ENCODE assay signal across 8 cellular contexts in the genomic region with DNA sequence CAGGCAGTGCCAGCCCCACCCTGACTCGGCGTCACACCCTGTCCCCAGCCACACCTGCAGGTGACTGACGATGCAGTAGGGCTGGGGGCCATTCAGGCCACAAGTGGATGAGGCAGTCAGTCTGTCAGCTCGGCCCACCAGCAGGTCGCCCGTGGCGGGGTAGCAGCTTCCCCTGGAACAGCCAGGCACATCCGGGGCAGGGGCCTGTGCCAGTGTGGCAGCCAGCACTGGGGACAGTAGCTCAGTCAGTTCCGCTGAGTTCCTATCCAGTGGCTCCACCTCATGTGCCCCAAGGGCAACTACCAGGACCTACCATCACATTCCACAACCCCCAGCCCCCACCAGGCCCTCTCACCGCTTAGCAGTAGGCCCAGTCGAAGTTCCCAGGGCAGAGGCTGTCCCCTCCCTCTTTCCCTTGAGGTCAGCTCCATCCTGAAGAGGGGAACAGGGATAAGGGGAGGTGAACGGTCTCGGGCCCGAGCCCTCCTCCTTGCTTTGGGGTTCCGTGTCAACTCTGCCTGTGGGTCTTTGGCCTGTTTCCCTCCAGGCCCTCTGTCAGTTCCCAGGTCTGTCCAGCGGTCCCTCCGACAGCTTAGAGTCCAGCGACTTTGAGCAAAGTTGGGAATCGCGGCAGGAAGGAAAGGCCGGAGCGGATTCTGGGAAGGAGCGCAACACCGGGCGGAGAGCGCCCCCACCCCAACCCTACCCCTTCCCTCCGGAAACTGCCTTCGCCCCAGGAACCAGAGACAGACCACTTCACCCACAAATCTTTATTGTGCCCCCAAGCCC. TPM values are rescaled to one million over a fixed set of nuclear protein-coding genes. Genes with fewer than 3 reads are reported as not detected.
DNase-seq lines count a peak whose midpoint lies in the region; ATAC-seq and TF ChIP-seq lines count a peak whose summit lies in the region.

A gene (minus strand): TSS at position 614 of the 789 bp plus-strand sequence. CDS start 183 bp downstream, at position 431.

- POLR2A ChIA-PET in RWPE1 (lab: Yijun Ruan, JAX; ENCODE audit: low non-redundant PET) = no interaction called here

- H3K9me3 Mint-ChIP-seq in T-helper 2 cell treated with Interferon-gamma antibody and Interleukin-4, amounts not matched to agents 5 μg/mL and 100 μg/mL, for 36 hours = no peaks in the 10 kb centered on the region

- no peak for TF ChIP-seq CTCF in RWPE1 (conservative IDR thresholded peaks at IDR 0.05; ENCODE audit: low read depth)

- H3K36me3 ChIP-seq in H7 (replicated peaks; ENCODE audit: control insufficient read depth, insufficient read depth, low read length) (no peaks in the 10 kb centered on the region; the same call in 1 of the 2 replicates), Karpas-422 (ENCODE audit: insufficient read depth, low read length) (no peaks in the 10 kb centered on the region)

- no peak for ATAC-seq in GM19351 (IDR thresholded peaks at IDR 0.05; ENCODE audit: unreplicated experiment)

- CTCF ChIA-PET in RWPE1 (lab: Yijun Ruan, JAX) = interaction anchor here (0.7 kb wide), 1 partner anchor 834 kb away, joined by 4 read pairs; no protein-coding TSS in a partner anchor

- H3K27me3 ChIP-seq in H7 (ENCODE audit: control insufficient read depth, insufficient read depth, low read length) (no peaks in the 10 kb centered on the region), Karpas-422 (ENCODE audit: low read length) (no peaks in the 10 kb centered on the region)

- no peaks in the 10 kb centered on the region for H3K4me1 ChIP-seq in Karpas-422 (ENCODE audit: low read length)

- H3K36me3 Mint-ChIP-seq in T-helper 2 cell treated with Interferon-gamma antibody and Interleukin-4, amounts not matched to agents 5 μg/mL and 100 μg/mL, for 36 hours (ENCODE audit: low read depth) = no peaks in the 10 kb centered on the region

- peaks cover 5% of the 10 kb centered on the region for H3K27me3 Mint-ChIP-seq in T-helper 2 cell treated with Interferon-gamma antibody and Interleukin-4, amounts not matched to agents 5 μg/mL and 100 μg/mL, for 36 hours (ENCODE audit: low read depth)

- H3K4me3 ChIP-seq in H7 (ENCODE audit: insufficient read depth, low read depth, low read length) = peak within 1 kb of the TSS; percentile 71
- no peak within 1 kb of the TSS for H3K4me3 ChIP-seq in Karpas-422 (ENCODE audit: low read length)

- H3K79me2 ChIP-seq in Karpas-422 (ENCODE audit: low read length) = no peaks in the 10 kb centered on the region

- no peak within 1 kb of the TSS for H3K9ac ChIP-seq in Karpas-422 (ENCODE audit: low read length)

- H3K4me2 ChIP-seq in Karpas-422 (ENCODE audit: low read depth, low read length, poor library complexity, severe bottlenecking) = no peak within 1 kb of the TSS

- no peak within 1 kb of the TSS for H3K27ac Mint-ChIP-seq in T-helper 2 cell treated with Interferon-gamma antibody and Interleukin-4, amounts not matched to agents 5 μg/mL and 100 μg/mL, for 36 hours

- H3K9me3 ChIP-seq in Karpas-422 (ENCODE audit: low read length) = no peaks in the 10 kb centered on the region

- DNase-seq in H7 (peak; percentile 94), RWPE1 (ENCODE audit: low spot score) (no peak), epidermal melanocyte (ENCODE audit: insufficient read length, low spot score) (peak; percentile 84), lung microvascular endothelial cell (ENCODE audit: low read depth in 2 of 2) (peak; percentile 84 to 90), Karpas-422 (no peak)
- DNase-seq in T-helper 2 cell treated with Interferon-gamma antibody and Interleukin-4, amounts not matched to agents 5 μg/mL and 100 μg/mL, for 36 hours (ENCODE audit: low spot score) = no peak

- H3K4me3 Mint-ChIP-seq in T-helper 2 cell treated with Interferon-gamma antibody and Interleukin-4, amounts not matched to agents 5 μg/mL and 100 μg/mL, for 36 hours = no peak within 1 kb of the TSS

- H3K9me2 ChIP-seq in Karpas-422 (replicated peaks; ENCODE audit: insufficient read depth, low read length) = no peaks in the 10 kb centered on the region

- no peak within 1 kb of the TSS for H2AFZ ChIP-seq in Karpas-422 (ENCODE audit: low read length)

- no peaks in the 10 kb centered on the region for H4K20me1 ChIP-seq in Karpas-422 (ENCODE audit: insufficient read depth, low read depth, low read length)

- peaks cover 2% of the 10 kb centered on the region for H3K4me1 Mint-ChIP-seq in T-helper 2 cell treated with Interferon-gamma antibody and Interleukin-4, amounts not matched to agents 5 μg/mL and 100 μg/mL, for 36 hours (ENCODE audit: low read depth)

- peak within 1 kb of the TSS; percentile 63 for H3K27ac ChIP-seq in RWPE1
- peak within 1 kb of the TSS; percentile 46 for H3K27ac ChIP-seq in temporal lobe (ENCODE audit: low read depth, low read length)
- no peak within 1 kb of the TSS for H3K27ac ChIP-seq in Karpas-422 (ENCODE audit: low read length)

RNA-seq across cellular contexts. Expression of the gene that starts here (rescaled TPM):
- 81.1 and 87.3 TPM in 2 replicates for total RNA-seq in H7 (2014; rRNA removed; shearing (Covaris generic))
- total RNA-seq in lung microvascular endothelial cell = 580 and 1,189 TPM in 2 replicates
- 56.3 TPM for total RNA-seq in temporal lobe
- 3.8 TPM in 1 of 2 replicates, not detected in the other for total RNA-seq in Karpas-422 (2014; rRNA removed; shearing (Covaris generic); ENCODE audit: low replicate concordance)

Comparison
In these comparisons a context has a peak if more than half of its experiments do, and no peak if none do; other contexts are left out.
1. RNA of the gene that starts here (total RNA-seq): 580 to 1,189 TPM in lung microvascular endothelial cell, 81.1 to 87.3 TPM in H7 and 56.3 TPM in temporal lobe (single experiment); 3.8 TPM in Karpas-422; every median in the first group is over 10 times any median in the second.
2. DNase-seq: peak in H7 (single experiment), epidermal melanocyte (single experiment) and lung microvascular endothelial cell (2 of 2); none in RWPE1 (single experiment), Karpas-422 (single experiment) and T-helper 2 cell treated with Interferon-gamma antibody and Interleukin-4, amounts not matched to agents 5 μg/mL and 100 μg/mL, for 36 hours (single experiment).